1 cellular context compared by ENCODE assay signal in genomic region chr5:39005566-39006232, GRCh38.
TF ChIP-seq lines count a peak whose summit lies in the region.

No MANE protein-coding gene starts in this region.

TF ChIP-seq in GM12878, 131 proteins besides CTCF, POLR2A, EP300 and RAD21 (continued from another document):
- TF ChIP-seq ZNF592 (IDR thresholded peaks at IDR 0.05) = no peak
TF ChIP-seq in GM12878: peak in this region for 1.
